23 cellular contexts compared by ENCODE assay signal in the genomic region with DNA sequence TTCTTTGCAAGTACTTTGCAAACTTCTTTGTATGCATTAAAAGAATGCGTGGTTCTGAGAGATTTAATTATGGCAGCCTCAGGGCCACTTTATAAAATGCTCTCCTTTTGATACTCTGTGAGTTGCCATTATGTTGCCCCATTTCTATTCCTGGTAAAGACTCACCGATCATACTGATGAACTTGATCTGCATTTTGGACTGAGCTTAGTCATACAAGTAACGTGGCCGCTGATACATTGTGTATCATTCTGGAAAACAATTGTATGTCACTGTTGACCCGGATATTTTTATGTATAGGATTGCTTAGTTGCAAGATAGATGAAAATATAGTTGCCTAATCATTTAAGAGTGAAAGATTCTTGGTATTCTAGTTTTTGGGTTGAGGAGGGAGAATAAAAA. TPM values are rescaled to one million over a fixed set of nuclear protein-coding genes. Genes with fewer than 3 reads are reported as not detected.
A peak's percentile ranks its signal among the peaks of the same experiment; 100 is the strongest.
DNase-seq lines count a peak whose midpoint lies in the region; ATAC-seq and TF ChIP-seq lines count a peak whose summit lies in the region.
"Had no signal": no experiment of that assay in that cellular context is flagged by ENCODE, and none has a peak within 500 bp of the region (broad histone marks: within the 10 kb centered on the region; RNA-seq: fewer than 3 reads in every experiment).

No MANE protein-coding gene starts in this region.

- H3K36me3 Mint-ChIP-seq in MCF 10A (ENCODE audit: insufficient read depth, unreplicated experiment): peaks cover 18% of the 10 kb centered on the region
- peaks cover 19% of the 10 kb centered on the region for H3K36me3 Mint-ChIP-seq in stimulated activated naive CD8-positive, alpha-beta T cell treated with anti-CD3 and anti-CD28 coated beads, Interleukin-15, Interleukin-2, amounts not matched to agents 100 ng/mL and 50 ng/mL, for 24 hours (ENCODE audit: low read depth)

- no peaks in the 10 kb centered on the region for H3K27me3 Mint-ChIP-seq in MCF 10A (ENCODE audit: insufficient read depth, unreplicated experiment)
- H3K27me3 Mint-ChIP-seq in stimulated activated naive CD8-positive, alpha-beta T cell treated with anti-CD3 and anti-CD28 coated beads, Interleukin-15, Interleukin-2, amounts not matched to agents 100 ng/mL and 50 ng/mL, for 24 hours: no peaks in the 10 kb centered on the region
- H3K27me3 Mint-ChIP-seq: dendritic cell treated with granulocyte-macrophage colony-stimulating factor and Interleukin-4, amounts not matched to agents 40 ng/mL and 50 ng/mL, for 4 days had no signal

- peak; percentile 57 for DNase-seq in MCF 10A (ENCODE audit: unreplicated experiment)
- no peak for DNase-seq in breast epithelium (ENCODE audit: low spot score in 2 of 2)
- peak; percentile 38 for DNase-seq in RWPE1 (ENCODE audit: low spot score)
- DNase-seq in erythroblast (lab: John Stamatoyannopoulos, UW): no peak
- DNase-seq in substantia nigra (lab: John Stamatoyannopoulos, UW): no peak
- DNase-seq in C1 segment of cervical spinal cord (lab: John Stamatoyannopoulos, UW): no peak
- DNase-seq: activated CD4-positive, CD25-positive, alpha-beta regulatory T cell treated with anti-CD3 and anti-CD28 coated beads, Interleukin-2, amount 50 U/mL, for 72 hours; adrenal gland; islet precursor cell; KG1; mucosa of descending colon; MV-4-11; NCI-H1694; NCI-H2171 treated with DMSO at 0.1 percent for 48 hours; NCI-H526 had no signal

- peak overlapping the region; percentile 5 for H3K27ac Mint-ChIP-seq in MCF 10A (ENCODE audit: low read depth, unreplicated experiment)
- no peak overlapping the region for H3K27ac Mint-ChIP-seq in stimulated activated naive CD8-positive, alpha-beta T cell treated with anti-CD3 and anti-CD28 coated beads, Interleukin-15, Interleukin-2, amounts not matched to agents 100 ng/mL and 50 ng/mL, for 24 hours
- H3K27ac Mint-ChIP-seq: dendritic cell treated with granulocyte-macrophage colony-stimulating factor and Interleukin-4, amounts not matched to agents 40 ng/mL and 50 ng/mL, for 4 days had no signal

- ATAC-seq in esophagus mucosa: peak; percentile 76
- ATAC-seq: mucosa of descending colon, Right ventricle myocardium inferior had no signal

- H3K4me3 Mint-ChIP-seq in MCF 10A (ENCODE audit: unreplicated experiment): no peak overlapping the region
- H3K4me3 Mint-ChIP-seq in stimulated activated naive CD8-positive, alpha-beta T cell treated with anti-CD3 and anti-CD28 coated beads, Interleukin-15, Interleukin-2, amounts not matched to agents 100 ng/mL and 50 ng/mL, for 24 hours: peak overlapping the region; percentile 7
- H3K4me3 Mint-ChIP-seq: dendritic cell treated with granulocyte-macrophage colony-stimulating factor and Interleukin-4, amounts not matched to agents 40 ng/mL and 50 ng/mL, for 4 days had no signal

- H3K27ac ChIP-seq in breast epithelium (no peak overlapping the region), RWPE1 (no peak overlapping the region), substantia nigra (ENCODE audit: low read depth, low read length, poor library complexity, severe bottlenecking) (no peak overlapping the region)
- H3K27ac ChIP-seq: adrenal gland, C4-2B, cardiac muscle cell, prostate gland, thoracic aorta had no signal

- H3K4me3 ChIP-seq in breast epithelium: no peak overlapping the region
- H3K4me3 ChIP-seq: adrenal gland, cardiac muscle cell, mucosa of descending colon, prostate gland, thoracic aorta had no signal

- POLR2A ChIA-PET in MCF 10A (lab: Yijun Ruan, JAX) (interaction anchor here (0.5 to 1.0 kb wide), 2 partner anchors 25 to 76 kb away, joined by 3 to 5 read pairs; no protein-coding TSS in a partner anchor), RWPE1 (lab: Yijun Ruan, JAX; ENCODE audit: low non-redundant PET) (no interaction called here)

- no peaks in the 10 kb centered on the region for H3K4me1 ChIP-seq in breast epithelium
- H3K4me1 ChIP-seq: prostate gland had no signal

- H3K9me3 ChIP-seq in breast epithelium: no peaks in the 10 kb centered on the region
- H3K9me3 ChIP-seq: adrenal gland, mucosa of descending colon, prostate gland, thoracic aorta had no signal

- no peaks in the 10 kb centered on the region for H3K36me3 ChIP-seq in breast epithelium
- H3K36me3 ChIP-seq: adrenal gland, cardiac muscle cell, prostate gland, thoracic aorta had no signal

- BruUV-seq in MCF 10A (replicated peaks; lab: Mats Ljungman, UMichigan): no TSS peak

- intact Hi-C loops in MCF 10A (cut with micrococcal nuclease) (no loop called here), breast epithelium (cut with DNase I; ENCODE audit: low total_unique reads) (no loop called here)

- H3K4me1 Mint-ChIP-seq in MCF 10A (ENCODE audit: insufficient read depth, unreplicated experiment): peaks cover 61% of the 10 kb centered on the region
- H3K4me1 Mint-ChIP-seq in stimulated activated naive CD8-positive, alpha-beta T cell treated with anti-CD3 and anti-CD28 coated beads, Interleukin-15, Interleukin-2, amounts not matched to agents 100 ng/mL and 50 ng/mL, for 24 hours (ENCODE audit: low read depth): peaks cover 92% of the 10 kb centered on the region

- TF ChIP-seq POLR2A in breast epithelium (IDR thresholded peaks at IDR 0.05) (no peak), erythroblast (IDR thresholded peaks at IDR 0.05; ENCODE audit: low read length) (no peak)

- no peaks in the 10 kb centered on the region for H3K9me3 Mint-ChIP-seq in MCF 10A (ENCODE audit: unreplicated experiment)
- H3K9me3 Mint-ChIP-seq in stimulated activated naive CD8-positive, alpha-beta T cell treated with anti-CD3 and anti-CD28 coated beads, Interleukin-15, Interleukin-2, amounts not matched to agents 100 ng/mL and 50 ng/mL, for 24 hours: peaks cover 4% of the 10 kb centered on the region
- H3K9me3 Mint-ChIP-seq: dendritic cell treated with granulocyte-macrophage colony-stimulating factor and Interleukin-4, amounts not matched to agents 40 ng/mL and 50 ng/mL, for 4 days had no signal

- CTCF ChIA-PET in MCF 10A (lab: Yijun Ruan, JAX) (interaction anchor here (0.5 to 1.7 kb wide), 2 partner anchors 11 to 88 kb away, joined by 3 to 10 read pairs; no protein-coding TSS in a partner anchor), RWPE1 (lab: Yijun Ruan, JAX) (interaction anchor here (1.0 kb wide), 1 partner anchor 123 kb away, joined by 3 read pairs; no protein-coding TSS in a partner anchor)

- TF ChIP-seq CTCF in MCF 10A (IDR thresholded peaks at IDR 0.05; ENCODE audit: unreplicated experiment) (no peak), breast epithelium (IDR thresholded peaks at IDR 0.05) (no peak), RWPE1 (conservative IDR thresholded peaks at IDR 0.05; ENCODE audit: low read depth) (no peak)

- H3K27me3 ChIP-seq in breast epithelium: no peaks in the 10 kb centered on the region
- H3K27me3 ChIP-seq: adrenal gland, cardiac muscle cell had no signal

RNA-seq across cellular contexts. Expression of a gene that starts 38.8 kb away (rescaled TPM):
- total RNA-seq in MCF 10A (2022) (65.7 and 92.9 TPM in 2 replicates), breast epithelium (100 to 1,000 TPM; 198 to 331 (median 259) TPM), esophagus mucosa (84.9 TPM)

Comparison
In these comparisons a context has a peak if more than half of its experiments do, and no peak if none do; other contexts are left out.
1. DNase-seq: peak in MCF 10A (single experiment) and RWPE1 (single experiment); none in breast epithelium (0 of 2), erythroblast (0 of 2), substantia nigra (0 of 49) and C1 segment of cervical spinal cord (0 of 14).